In genomic region chrX:47217852-47218279, GRCh38 we compare ENCODE assay signal across 8 cellular contexts. TPM values are rescaled to one million over a fixed set of nuclear protein-coding genes. Genes with fewer than 3 reads are reported as not detected.
DNase-seq lines count a peak whose midpoint lies in the region; ATAC-seq, FAIRE-seq and TF ChIP-seq lines count a peak whose summit lies in the region.

No MANE protein-coding gene starts in this region.

- H3K27ac ChIP-seq in coronary artery: peak overlapping the region; percentile 93 to 94

- peak; percentile 97 for DNase-seq in Ammon's horn (ENCODE audit: low spot score)
- peak; percentile 65 for DNase-seq in GM19239 (ENCODE audit: insufficient read length, low spot score)
- DNase-seq in NCI-H524 (lab: John Stamatoyannopoulos, UW): peak; percentile 99
- peak; percentile 98 for DNase-seq in activated CD4-positive, alpha-beta T cell treated with anti-CD3 and anti-CD28 coated beads, Interleukin-2, amount 10 ng/mL, durations not matched to agents 24 days and 14 days
- DNase-seq in coronary artery (ENCODE audit: low spot score): peak; percentile 99
- peak; percentile 98 to 99 for DNase-seq in left colon
- peak; percentile 85 to 98 for DNase-seq in stimulated activated CD4-positive, alpha-beta T cell treated with anti-CD3 and anti-CD28 coated beads, Interleukin-1b, Interleukin-23, amount 100 ng/mL, for 4 hours (ENCODE audit: low read depth in 2 of 2)

- peaks cover 37% of the 10 kb centered on the region for H3K4me1 Mint-ChIP-seq in activated CD4-positive, alpha-beta T cell treated with anti-CD3 and anti-CD28 coated beads, Interleukin-2, amount 10 ng/mL, durations not matched to agents 24 days and 14 days

- intact Hi-C loops in activated CD4-positive, alpha-beta T cell treated with anti-CD3 and anti-CD28 coated beads, Interleukin-2, amount 10 ng/mL, durations not matched to agents 24 days and 14 days (cut with micrococcal nuclease): loop anchor here (1.0 to 5.0 kb wide), 7 partner anchors 15 to 1699 kb away; partner anchors contain the start of genes ELK1, PIM2, RBM10 and UBA1
- intact Hi-C loops in left colon (cut with DNase I, micrococcal nuclease): no loop called here

- peak overlapping the region; percentile 78 for H3K4me3 ChIP-seq in coronary artery

- ATAC-seq in HG03442 (IDR thresholded peaks at IDR 0.05; ENCODE audit: unreplicated experiment): peak; percentile 90
- peak; percentile 81 for ATAC-seq in left colon

- H3K4me3 Mint-ChIP-seq in activated CD4-positive, alpha-beta T cell treated with anti-CD3 and anti-CD28 coated beads, Interleukin-2, amount 10 ng/mL, durations not matched to agents 24 days and 14 days: peak overlapping the region; percentile 92

- H3K27ac Mint-ChIP-seq in activated CD4-positive, alpha-beta T cell treated with anti-CD3 and anti-CD28 coated beads, Interleukin-2, amount 10 ng/mL, durations not matched to agents 24 days and 14 days: peak overlapping the region; percentile 99

- no peak for TF ChIP-seq CTCF in coronary artery (IDR thresholded peaks at IDR 0.05)

- FAIRE-seq in GM19239 (lab: Jason Lieb, UNC): peak; percentile 99

- H3K9me3 Mint-ChIP-seq in activated CD4-positive, alpha-beta T cell treated with anti-CD3 and anti-CD28 coated beads, Interleukin-2, amount 10 ng/mL, durations not matched to agents 24 days and 14 days: no peaks in the 10 kb centered on the region

- H3K27me3 Mint-ChIP-seq in activated CD4-positive, alpha-beta T cell treated with anti-CD3 and anti-CD28 coated beads, Interleukin-2, amount 10 ng/mL, durations not matched to agents 24 days and 14 days: no peaks in the 10 kb centered on the region

- peaks cover 53% of the 10 kb centered on the region for H3K36me3 Mint-ChIP-seq in activated CD4-positive, alpha-beta T cell treated with anti-CD3 and anti-CD28 coated beads, Interleukin-2, amount 10 ng/mL, durations not matched to agents 24 days and 14 days (ENCODE audit: low read depth)

RNA-seq across cellular contexts. Expression of gene CDK16, which starts 0.6 kb away (rescaled TPM):
- 66.3 and 70.2 TPM in 2 replicates for total RNA-seq in activated CD4-positive, alpha-beta T cell treated with anti-CD3 and anti-CD28 coated beads, Interleukin-2, amount 10 ng/mL, durations not matched to agents 24 days and 14 days
- total RNA-seq in left colon: 100 to 1,000 TPM in 1 of 2 donors, 10 to 100 TPM in 1; 97.5 to 133 TPM

RNA-seq across cellular contexts. Expression of gene USP11, which starts 14.9 kb away (rescaled TPM):
- 25.9 and 27.3 TPM in 2 replicates for total RNA-seq in activated CD4-positive, alpha-beta T cell treated with anti-CD3 and anti-CD28 coated beads, Interleukin-2, amount 10 ng/mL, durations not matched to agents 24 days and 14 days
- 10 to 100 TPM; 18.3 to 22.5 TPM for total RNA-seq in left colon

RNA-seq across cellular contexts. Expression of gene UBA1, which starts 24.2 kb away (rescaled TPM):
- total RNA-seq in activated CD4-positive, alpha-beta T cell treated with anti-CD3 and anti-CD28 coated beads, Interleukin-2, amount 10 ng/mL, durations not matched to agents 24 days and 14 days: 233 and 246 TPM in 2 replicates
- 100 to 1,000 TPM; 217 to 220 TPM for total RNA-seq in left colon

Comparison
In these comparisons a context has a peak if more than half of its experiments do, and no peak if none do; other contexts are left out.
1. Peak in every context shown above with its lines: DNase-seq, ATAC-seq, H3K4me3 ChIP-seq and H3K27ac ChIP-seq.